ENCODE assay signal across 15 cellular contexts in genomic region chr15:35705030-35705884, GRCh38.
DNase-seq lines count a peak whose midpoint lies in the region; ATAC-seq and TF ChIP-seq lines count a peak whose summit lies in the region.
"Had no signal": no experiment of that assay in that cellular context is flagged by ENCODE, and none has a peak within 500 bp of the region (broad histone marks: within the 10 kb centered on the region; RNA-seq: fewer than 3 reads in every experiment).

No MANE protein-coding gene starts in this region.

- H3K27ac ChIP-seq in fibroblast of lung (ENCODE audit: insufficient read depth, low read length) (no peak overlapping the region), mesodermal cell (ENCODE audit: low read depth, low read length, severe bottlenecking) (peak overlapping the region; percentile 57), stomach smooth muscle (ENCODE audit: low read length) (peak overlapping the region; percentile 18), colonic mucosa (no peak overlapping the region)
- H3K27ac ChIP-seq: BLaER1, Peyer's patch, transverse colon had no signal

- H3K4me2 ChIP-seq in fibroblast of lung (ENCODE audit: extremely low read depth, insufficient read depth, low read length) = peak overlapping the region; percentile 15
- H3K4me2 ChIP-seq: BLaER1 had no signal

- no peaks in the 10 kb centered on the region for H3K79me2 ChIP-seq in fibroblast of lung (ENCODE audit: control insufficient read depth, insufficient read depth, low read length)

- no CpG with 5 or more reads among the region's 2 CpGs for WGBS in mesodermal cell (ENCODE audit: insufficient coverage in 2 of 2), 2 experiments

- no peak for ATAC-seq in GM18909 (IDR thresholded peaks at IDR 0.05; ENCODE audit: poor library complexity, unreplicated experiment)

- no peaks in the 10 kb centered on the region for H3K27me3 ChIP-seq in fibroblast of lung (ENCODE audit: control insufficient read depth, insufficient read depth, low read length)
- H3K27me3 ChIP-seq in stomach smooth muscle (ENCODE audit: control insufficient read depth in 1 of 2, insufficient read depth in 2 of 2, low read length in 2 of 2) = no peaks in the 10 kb centered on the region
- no peaks in the 10 kb centered on the region for H3K27me3 ChIP-seq in colonic mucosa
- H3K27me3 ChIP-seq: BLaER1, Peyer's patch, transverse colon had no signal

- peak; percentile 23 for DNase-seq in RPMI7951 (ENCODE audit: low read depth)
- DNase-seq in fibroblast of lung (ENCODE audit: low read depth in 2 of 2) = peak in 1 of 2 donors; percentile 51
- no peak for DNase-seq in stimulated activated naive CD4-positive, alpha-beta T cell treated with Interleukin-2 at 50 U/mL for 16 hours (lab: John Stamatoyannopoulos, UW)
- DNase-seq in activated naive CD4-positive, alpha-beta T cell (lab: John Stamatoyannopoulos, UW) = no peak
- no peak for DNase-seq in colonic mucosa
- DNase-seq: activated naive CD8-positive, alpha-beta T cell treated with anti-CD3 and anti-CD28 coated beads for 36 hours; NCI-H187 treated with DMSO at 0.1 percent for 48 hours; NCI-H526 treated with DMSO at 0.1 percent for 48 hours; Peyer's patch; posterior cingulate gyrus; transverse colon had no signal

- no peak overlapping the region for H3K9ac ChIP-seq in fibroblast of lung (ENCODE audit: insufficient read depth, low read length)
- no peak overlapping the region for H3K9ac ChIP-seq in stomach smooth muscle (ENCODE audit: low read length in 2 of 2)
- no peak overlapping the region for H3K9ac ChIP-seq in colonic mucosa (ENCODE audit: low read depth in 2 of 2, low read length in 2 of 2)
- H3K9ac ChIP-seq: BLaER1 had no signal

- intact Hi-C loops in colonic mucosa (cut with DNase I) = no loop called here

- TF ChIP-seq CTCF in fibroblast of lung (conservative IDR thresholded peaks at IDR 0.05 in 1 of 2, IDR thresholded peaks at IDR 0.05 in 1 of 2; ENCODE audit: low read depth in 1 of 2, low read length in 2 of 2) = no peak
- TF ChIP-seq CTCF in colonic mucosa (IDR thresholded peaks at IDR 0.05) = no peak

- H3K36me3 ChIP-seq in fibroblast of lung (ENCODE audit: control insufficient read depth, insufficient read depth, low read length) (no peaks in the 10 kb centered on the region), mesodermal cell (ENCODE audit: control insufficient read depth, insufficient read depth, low read length) (no peaks in the 10 kb centered on the region), stomach smooth muscle (ENCODE audit: control insufficient read depth in 2 of 2, insufficient read depth in 2 of 2, low read length in 2 of 2) (no peaks in the 10 kb centered on the region), colonic mucosa (no peaks in the 10 kb centered on the region)
- H3K36me3 ChIP-seq: BLaER1, Peyer's patch, transverse colon had no signal

- H3K9me3 ChIP-seq in fibroblast of lung (ENCODE audit: control insufficient read depth, insufficient read depth, low read depth, low read length) (no peaks in the 10 kb centered on the region), mesodermal cell (ENCODE audit: control insufficient read depth, low read length) (no peaks in the 10 kb centered on the region), stomach smooth muscle (ENCODE audit: control insufficient read depth in 2 of 2, low read length in 2 of 2) (no peaks in the 10 kb centered on the region), colonic mucosa (no peaks in the 10 kb centered on the region)
- H3K9me3 ChIP-seq: BLaER1, Peyer's patch, transverse colon had no signal

- H4K20me1 ChIP-seq in fibroblast of lung (ENCODE audit: control insufficient read depth, extremely low read depth, insufficient read depth, low read length) = no peaks in the 10 kb centered on the region
- H4K20me1 ChIP-seq: BLaER1 had no signal

- H3K4me3 ChIP-seq in fibroblast of lung (replicated peaks in 1 of 4; ENCODE audit: control extremely low read depth in 1 of 4, insufficient read depth in 1 of 4, low read depth in 3 of 4, low read length in 4 of 4) (no peak overlapping the region), mesodermal cell (ENCODE audit: extremely low read depth, insufficient read depth, low read length, poor library complexity, severe bottlenecking) (no peak overlapping the region), stomach smooth muscle (ENCODE audit: low read length in 2 of 2) (no peak overlapping the region), colonic mucosa (no peak overlapping the region)
- H3K4me3 ChIP-seq: BLaER1, Peyer's patch, transverse colon had no signal

- H2AFZ ChIP-seq in fibroblast of lung (ENCODE audit: low read length) = no peak overlapping the region

- H3K4me1 ChIP-seq in fibroblast of lung (ENCODE audit: control insufficient read depth, extremely low read depth, insufficient read depth, low read length) (peaks cover 11% of the 10 kb centered on the region), mesodermal cell (ENCODE audit: control insufficient read depth, insufficient read depth, low read length, poor library complexity, severe bottlenecking) (peaks cover 21% of the 10 kb centered on the region), stomach smooth muscle (ENCODE audit: control insufficient read depth, insufficient read depth, low read length) (peaks cover 10% of the 10 kb centered on the region), colonic mucosa (no peaks in the 10 kb centered on the region)
- H3K4me1 ChIP-seq: BLaER1, Peyer's patch had no signal

Comparison
In these comparisons a context has a peak if more than half of its experiments do, and no peak if none do; other contexts are left out.
1. H3K27ac ChIP-seq: peak in mesodermal cell (single experiment) and stomach smooth muscle (single experiment); none in fibroblast of lung (single experiment) and colonic mucosa (single experiment).